ENCODE assay signal across 10 cellular contexts in genomic region chr7:51428226-51428887, GRCh38.
DNase-seq lines count a peak whose midpoint lies in the region; ATAC-seq and TF ChIP-seq lines count a peak whose summit lies in the region.
"Had no signal": no experiment of that assay in that cellular context is flagged by ENCODE, and none has a peak within 500 bp of the region (broad histone marks: within the 10 kb centered on the region; RNA-seq: fewer than 3 reads in every experiment).

No MANE protein-coding gene starts in this region.

- no peak overlapping the region for H3K4me3 Mint-ChIP-seq in progenitor cell of endocrine pancreas (ENCODE audit: low read depth)
- H3K4me3 Mint-ChIP-seq in activated CD4-positive, alpha-beta memory T cell treated with anti-CD3 and anti-CD28 coated beads for 36 hours, result no peak overlapping the region
- no peak overlapping the region for H3K4me3 Mint-ChIP-seq in CD4-positive, alpha-beta T cell

- H3K27ac ChIP-seq in CD4-positive, alpha-beta T cell (ENCODE audit: low read depth, low read length), result no peak overlapping the region
- H3K27ac ChIP-seq: coronary artery had no signal

- DNase-seq in NCI-H146 (lab: John Stamatoyannopoulos, UW) (peak; percentile 10), NCI-H146 treated with DMSO at 0.1 percent for 48 hours (lab: John Stamatoyannopoulos, UW; ENCODE audit: unreplicated experiment) (no peak), NCI-H2227 (lab: John Stamatoyannopoulos, UW; ENCODE audit: unreplicated experiment) (peak; percentile 10), cardiac fibroblast (ENCODE audit: low read depth in 2 of 2) (peak; percentile 2 to 19), progenitor cell of endocrine pancreas (ENCODE audit: low spot score, unreplicated experiment) (no peak), NCI-H1694 (lab: John Stamatoyannopoulos, UW) (no peak)
- no peak for DNase-seq in activated CD4-positive, alpha-beta memory T cell treated with anti-CD3 and anti-CD28 coated beads for 36 hours
- no peak for DNase-seq in CD4-positive, alpha-beta T cell
- DNase-seq: hippocampal formation had no signal

- no peaks in the 10 kb centered on the region for H3K9me3 ChIP-seq in CD4-positive, alpha-beta T cell (ENCODE audit: control insufficient read depth, low read length)

- no peaks in the 10 kb centered on the region for H3K27me3 ChIP-seq in CD4-positive, alpha-beta T cell (ENCODE audit: control insufficient read depth, insufficient read depth, low read length)

- no peaks in the 10 kb centered on the region for H3K36me3 Mint-ChIP-seq in progenitor cell of endocrine pancreas (ENCODE audit: insufficient read depth)
- no peaks in the 10 kb centered on the region for H3K36me3 Mint-ChIP-seq in activated CD4-positive, alpha-beta memory T cell treated with anti-CD3 and anti-CD28 coated beads for 36 hours
- H3K36me3 Mint-ChIP-seq in CD4-positive, alpha-beta T cell (ENCODE audit: low read depth), result no peaks in the 10 kb centered on the region

- no peak for TF ChIP-seq CTCF in cardiac fibroblast (IDR thresholded peaks at IDR 0.05; ENCODE audit: low read depth, low read length)
- TF ChIP-seq CTCF in progenitor cell of endocrine pancreas (IDR thresholded peaks at IDR 0.05; ENCODE audit: unreplicated experiment), result peak; percentile 62
- no peak for TF ChIP-seq CTCF in CD4-positive, alpha-beta T cell (IDR thresholded peaks at IDR 0.05)

- intact Hi-C loops in activated CD4-positive, alpha-beta memory T cell treated with anti-CD3 and anti-CD28 coated beads for 36 hours (cut with micrococcal nuclease), result loop anchor here (1.0 kb wide), 1 partner anchor 266 kb away; no protein-coding TSS in a partner anchor
- intact Hi-C loops in CD4-positive, alpha-beta T cell (cut with DNase I, micrococcal nuclease), result no loop called here

- POLR2A ChIA-PET in activated CD4-positive, alpha-beta memory T cell treated with anti-CD3 and anti-CD28 coated beads for 36 hours (lab: Charles Lee), result no interaction called here
- POLR2A ChIA-PET in CD4-positive, alpha-beta T cell (lab: Charles Lee), result no interaction called here

- ATAC-seq in CD4-positive, alpha-beta T cell (ENCODE audit: poor library complexity), result no peak

- no peaks in the 10 kb centered on the region for H3K9me3 Mint-ChIP-seq in progenitor cell of endocrine pancreas (ENCODE audit: low read depth)
- no peaks in the 10 kb centered on the region for H3K9me3 Mint-ChIP-seq in activated CD4-positive, alpha-beta memory T cell treated with anti-CD3 and anti-CD28 coated beads for 36 hours
- no peaks in the 10 kb centered on the region for H3K9me3 Mint-ChIP-seq in CD4-positive, alpha-beta T cell

- H3K27me3 Mint-ChIP-seq in progenitor cell of endocrine pancreas, result peaks cover 23% of the 10 kb centered on the region
- peaks cover 5% of the 10 kb centered on the region for H3K27me3 Mint-ChIP-seq in activated CD4-positive, alpha-beta memory T cell treated with anti-CD3 and anti-CD28 coated beads for 36 hours
- H3K27me3 Mint-ChIP-seq in CD4-positive, alpha-beta T cell, result peaks cover 7% of the 10 kb centered on the region

- CTCF ChIA-PET in activated CD4-positive, alpha-beta memory T cell treated with anti-CD3 and anti-CD28 coated beads for 36 hours (lab: Charles Lee), result no interaction called here
- CTCF ChIA-PET in CD4-positive, alpha-beta T cell (lab: Charles Lee), result no interaction called here

- no peak overlapping the region for H3K4me3 ChIP-seq in cardiac fibroblast (replicated peaks in 1 of 2; ENCODE audit: low read depth in 2 of 2, low read length in 2 of 2)
- H3K4me3 ChIP-seq: coronary artery had no signal

- H3K27ac Mint-ChIP-seq in progenitor cell of endocrine pancreas, result no peak overlapping the region
- H3K27ac Mint-ChIP-seq in activated CD4-positive, alpha-beta memory T cell treated with anti-CD3 and anti-CD28 coated beads for 36 hours, result no peak overlapping the region
- H3K27ac Mint-ChIP-seq in CD4-positive, alpha-beta T cell, result no peak overlapping the region

- H3K4me1 Mint-ChIP-seq in progenitor cell of endocrine pancreas (ENCODE audit: low read depth), result no peaks in the 10 kb centered on the region
- peaks cover 4% of the 10 kb centered on the region for H3K4me1 Mint-ChIP-seq in activated CD4-positive, alpha-beta memory T cell treated with anti-CD3 and anti-CD28 coated beads for 36 hours (ENCODE audit: low read depth)
- H3K4me1 Mint-ChIP-seq in CD4-positive, alpha-beta T cell (ENCODE audit: low read depth), result no peaks in the 10 kb centered on the region

Comparison
In these comparisons a context has a peak if more than half of its experiments do, and no peak if none do; other contexts are left out.
1. DNase-seq: peak in NCI-H146 (single experiment), NCI-H2227 (single experiment) and cardiac fibroblast (2 of 2); none in NCI-H146 treated with DMSO at 0.1 percent for 48 hours (single experiment), progenitor cell of endocrine pancreas (single experiment), NCI-H1694 (single experiment), activated CD4-positive, alpha-beta memory T cell treated with anti-CD3 and anti-CD28 coated beads for 36 hours (single experiment) and CD4-positive, alpha-beta T cell (0 of 10).